Comparison of ENCODE assay signal across 17 cellular contexts in genomic region chr5:53942724-53943123, GRCh38.
DNase-seq lines count a peak whose midpoint lies in the region; ATAC-seq and TF ChIP-seq lines count a peak whose summit lies in the region.
"Had no signal": no experiment of that assay in that cellular context is flagged by ENCODE, and none has a peak within 500 bp of the region (broad histone marks: within the 10 kb centered on the region; RNA-seq: fewer than 3 reads in every experiment).

No MANE protein-coding gene starts in this region.

- H3K36me3 ChIP-seq in breast epithelium (no peaks in the 10 kb centered on the region), left ventricle myocardium inferior (peaks cover 4% of the 10 kb centered on the region)
- H3K36me3 ChIP-seq: neural progenitor cell had no signal

- no peak overlapping the region for H3K4me3 Mint-ChIP-seq in MCF 10A (ENCODE audit: unreplicated experiment)
- H3K4me3 Mint-ChIP-seq: activated CD4-positive, alpha-beta memory T cell treated with anti-CD3 and anti-CD28 coated beads, Interleukin-2, amount 10 ng/mL, durations not matched to agents 7 days and 5 days; CD4-positive, alpha-beta memory T cell; neural progenitor cell had no signal

- intact Hi-C loops in MCF 10A (cut with micrococcal nuclease) = no loop called here
- intact Hi-C loops in breast epithelium (cut with DNase I; ENCODE audit: low total_unique reads) = no loop called here
- intact Hi-C loops in left ventricle myocardium inferior (cut with micrococcal nuclease) = no loop called here

- H3K27ac Mint-ChIP-seq in MCF 10A (ENCODE audit: low read depth, unreplicated experiment) = no peak overlapping the region
- H3K27ac Mint-ChIP-seq: activated CD4-positive, alpha-beta memory T cell treated with anti-CD3 and anti-CD28 coated beads, Interleukin-2, amount 10 ng/mL, durations not matched to agents 7 days and 5 days; neural progenitor cell had no signal

- no peak for TF ChIP-seq POLR2A in breast epithelium (IDR thresholded peaks at IDR 0.05)

- no peaks in the 10 kb centered on the region for H3K9me3 ChIP-seq in breast epithelium
- H3K9me3 ChIP-seq in left ventricle myocardium inferior (replicated peaks) = no peaks in the 10 kb centered on the region

- TF ChIP-seq CTCF in MCF 10A (IDR thresholded peaks at IDR 0.05; ENCODE audit: unreplicated experiment) = no peak
- TF ChIP-seq CTCF in breast epithelium (IDR thresholded peaks at IDR 0.05) = no peak
- TF ChIP-seq CTCF in choroid plexus epithelial cell (conservative IDR thresholded peaks at IDR 0.05; ENCODE audit: low read depth, low read length) = no peak
- TF ChIP-seq CTCF in left ventricle myocardium inferior (IDR thresholded peaks at IDR 0.05; ENCODE audit: borderline replicate concordance) = no peak
- TF ChIP-seq CTCF in GM13977 (IDR thresholded peaks at IDR 0.05; ENCODE audit: extremely low read depth, insufficient read depth, missing control alignments) = no peak

- in situ Hi-C loops in GM13977 (cut with MboI; ENCODE audit: low pct_unique_long_range_greater_than_20kb, low sequenced_read_pairs, unreplicated experiment) = no loop called here

- H3K27ac ChIP-seq in breast epithelium (peak overlapping the region in 1 of 2 donors; percentile 54), left ventricle myocardium inferior (replicated peaks) (peak overlapping the region; percentile 23)
- H3K27ac ChIP-seq: neural progenitor cell, skin epidermis had no signal

- POLR2A ChIA-PET in MCF 10A (lab: Yijun Ruan, JAX) = no interaction called here

- H3K9me3 Mint-ChIP-seq in MCF 10A (ENCODE audit: unreplicated experiment) = peaks cover 8% of the 10 kb centered on the region
- H3K9me3 Mint-ChIP-seq: neural progenitor cell had no signal

- H3K4me3 ChIP-seq in breast epithelium (no peak overlapping the region), choroid plexus epithelial cell (ENCODE audit: low read depth, low read length) (no peak overlapping the region), left ventricle myocardium inferior (no peak overlapping the region)
- H3K4me3 ChIP-seq: lung, neural progenitor cell, skin epidermis had no signal

- CTCF ChIA-PET in MCF 10A (lab: Yijun Ruan, JAX) = no interaction called here

- no TSS peak for BruUV-seq in MCF 10A (replicated peaks; lab: Mats Ljungman, UMichigan)

- H3K27me3 Mint-ChIP-seq in MCF 10A (ENCODE audit: insufficient read depth, unreplicated experiment) = no peaks in the 10 kb centered on the region
- H3K27me3 Mint-ChIP-seq: activated CD4-positive, alpha-beta memory T cell treated with anti-CD3 and anti-CD28 coated beads, Interleukin-2, amount 10 ng/mL, durations not matched to agents 7 days and 5 days; CD4-positive, alpha-beta memory T cell had no signal

- ATAC-seq in HG02885 (IDR thresholded peaks at IDR 0.05; ENCODE audit: poor library complexity, unreplicated experiment) (no peak), HG03460 (IDR thresholded peaks at IDR 0.05; ENCODE audit: unreplicated experiment) (no peak)

- H3K27me3 ChIP-seq in breast epithelium (no peaks in the 10 kb centered on the region), left ventricle myocardium inferior (ENCODE audit: low read depth) (no peaks in the 10 kb centered on the region)
- H3K27me3 ChIP-seq: neural progenitor cell had no signal

- peaks cover 0 to 3% of the 10 kb centered on the region in 2 donors for H3K4me1 ChIP-seq in breast epithelium
- H3K4me1 ChIP-seq in left ventricle myocardium inferior = peaks cover 2% of the 10 kb centered on the region

- H3K36me3 Mint-ChIP-seq in MCF 10A (ENCODE audit: insufficient read depth, unreplicated experiment) = no peaks in the 10 kb centered on the region

- peaks cover 9% of the 10 kb centered on the region for H3K4me1 Mint-ChIP-seq in MCF 10A (ENCODE audit: insufficient read depth, unreplicated experiment)
- H3K4me1 Mint-ChIP-seq: activated CD4-positive, alpha-beta memory T cell treated with anti-CD3 and anti-CD28 coated beads, Interleukin-2, amount 10 ng/mL, durations not matched to agents 7 days and 5 days; neural progenitor cell had no signal

- peak; percentile 81 for DNase-seq in MCF 10A (ENCODE audit: unreplicated experiment)
- no peak for DNase-seq in breast epithelium (ENCODE audit: low spot score in 2 of 2)
- peak; percentile 87 for DNase-seq in choroid plexus epithelial cell (ENCODE audit: low read depth)
- no peak for DNase-seq in left ventricle myocardium inferior
- no peak for DNase-seq in NCI-H2029 (lab: John Stamatoyannopoulos, UW)
- no peak for DNase-seq in GM13977 (ENCODE audit: low spot score)
- DNase-seq: 8988T; activated CD4-positive, alpha-beta memory T cell treated with anti-CD3 and anti-CD28 coated beads, Interleukin-2, amount 10 ng/mL, durations not matched to agents 7 days and 5 days; CD4-positive, alpha-beta memory T cell; GF-D8; NCI-H2107; SIG-M5 had no signal

Comparison
In these comparisons a context has a peak if more than half of its experiments do, and no peak if none do; other contexts are left out.
1. DNase-seq: peak in MCF 10A (single experiment) and choroid plexus epithelial cell (single experiment); none in breast epithelium (0 of 2), left ventricle myocardium inferior (single experiment), NCI-H2029 (single experiment) and GM13977 (single experiment).